ENCODE assay signal across 26 cellular contexts in genomic region chr4:101458914-101459313, GRCh38.
DNase-seq lines count a peak whose midpoint lies in the region; ATAC-seq lines count a peak whose summit lies in the region.
"Had no signal": no experiment of that assay in that cellular context is flagged by ENCODE, and none has a peak within 500 bp of the region (broad histone marks: within the 10 kb centered on the region; RNA-seq: fewer than 3 reads in every experiment).

No MANE protein-coding gene starts in this region.

- no peaks in the 10 kb centered on the region for H3K4me1 ChIP-seq in mesenchymal stem cell (ENCODE audit: control insufficient read depth, insufficient read depth, low read depth, low read length)
- H3K4me1 ChIP-seq: colonic mucosa, esophagus squamous epithelium, HAP-1, pancreas, Peyer's patch, sigmoid colon had no signal

- no peaks in the 10 kb centered on the region for H3K36me3 ChIP-seq in mesenchymal stem cell (ENCODE audit: control insufficient read depth in 1 of 2, insufficient read depth in 2 of 2, low read depth in 1 of 2, low read length in 2 of 2)
- H3K36me3 ChIP-seq: colonic mucosa, esophagus squamous epithelium, HAP-1, MG63, pancreas, Peyer's patch, sigmoid colon had no signal

- H3K23ac ChIP-seq in mesenchymal stem cell (ENCODE audit: low read length in 2 of 2) = no peak overlapping the region

- peaks cover 15% of the 10 kb centered on the region for H3K27me3 Mint-ChIP-seq in activated naive CD8-positive, alpha-beta T cell treated with anti-CD3 and anti-CD28 coated beads for 36 hours

- H3K36me3 Mint-ChIP-seq in activated naive CD8-positive, alpha-beta T cell treated with anti-CD3 and anti-CD28 coated beads for 36 hours = no peaks in the 10 kb centered on the region

- H2BK5ac ChIP-seq in mesenchymal stem cell (ENCODE audit: low read depth, low read length, poor library complexity, severe bottlenecking) = no peak overlapping the region

- H2AK5ac ChIP-seq in mesenchymal stem cell (ENCODE audit: low read length, severe bottlenecking) = no peak overlapping the region

- H3K9me3 ChIP-seq in mesenchymal stem cell (ENCODE audit: control insufficient read depth, low read length) = peaks cover 7% of the 10 kb centered on the region
- H3K9me3 ChIP-seq: colonic mucosa, HAP-1, MG63, pancreas, Peyer's patch had no signal

- peak overlapping the region in 1 of 2 experiments; percentile 29 for H3K18ac ChIP-seq in mesenchymal stem cell (ENCODE audit: low read depth in 1 of 2, low read length in 2 of 2)

- no peak overlapping the region for H4K91ac ChIP-seq in mesenchymal stem cell (ENCODE audit: low read length)

- H3K9ac ChIP-seq in mesenchymal stem cell (ENCODE audit: low read length) = no peak overlapping the region

- no peak overlapping the region for H2BK120ac ChIP-seq in mesenchymal stem cell (ENCODE audit: low read depth, low read length)

- H2BK15ac ChIP-seq in mesenchymal stem cell (ENCODE audit: low read depth, poor library complexity, severe bottlenecking) = no peak overlapping the region

- no peak overlapping the region for H3K4me3 ChIP-seq in mesenchymal stem cell (ENCODE audit: insufficient read depth in 1 of 2, low read depth in 1 of 2, low read length in 2 of 2)
- H3K4me3 ChIP-seq: colonic mucosa, esophagus squamous epithelium, HAP-1, MG63, pancreas, Peyer's patch, sigmoid colon had no signal

- no peak overlapping the region for H2AFZ ChIP-seq in mesenchymal stem cell (ENCODE audit: low read depth, low read length)

- H3K4me1 Mint-ChIP-seq in activated naive CD8-positive, alpha-beta T cell treated with anti-CD3 and anti-CD28 coated beads for 36 hours = no peaks in the 10 kb centered on the region
- H3K4me1 Mint-ChIP-seq: endodermal cell, WTC11 had no signal

- H3K4me2 ChIP-seq in mesenchymal stem cell (ENCODE audit: low read length, poor library complexity, severe bottlenecking) = no peak overlapping the region

- no peak overlapping the region for H4K8ac ChIP-seq in mesenchymal stem cell (ENCODE audit: low read length)

- no peak overlapping the region for H3K27ac Mint-ChIP-seq in activated naive CD8-positive, alpha-beta T cell treated with anti-CD3 and anti-CD28 coated beads for 36 hours
- H3K27ac Mint-ChIP-seq: activated T-helper 2 cell treated with anti-CD3 and anti-CD28 coated beads, Interferon-gamma antibody, Interleukin-2, Interleukin-4, amounts not matched to agents 10 μg/mL and 5 μg/mL and 100 μg/mL, durations not matched to agents 14 hours and 24 hours and 36 hours; CD4-positive, alpha-beta T cell; endodermal cell; natural killer cell treated with Interleukin-12 subunit alpha and Interleukin-12 subunit beta and Interleukin-15 and Interleukin-18, amount 100 ng/mL, for 72 hours; WTC11 had no signal

- no peak overlapping the region for H3K4ac ChIP-seq in mesenchymal stem cell (ENCODE audit: low read depth in 1 of 2, low read length in 2 of 2)

- H3K9me3 Mint-ChIP-seq in activated naive CD8-positive, alpha-beta T cell treated with anti-CD3 and anti-CD28 coated beads for 36 hours = peaks cover 9% of the 10 kb centered on the region
- H3K9me3 Mint-ChIP-seq: activated T-helper 2 cell treated with anti-CD3 and anti-CD28 coated beads, Interferon-gamma antibody, Interleukin-2, Interleukin-4, amounts not matched to agents 10 μg/mL and 5 μg/mL and 100 μg/mL, durations not matched to agents 14 hours and 24 hours and 36 hours had no signal

- DNase-seq in CD1c-positive myeloid dendritic cell (ENCODE audit: extremely low spot score) = peak; percentile 30
- DNase-seq in MV-4-11 (lab: John Stamatoyannopoulos, UW) = peak; percentile 87
- peak; percentile 47 for DNase-seq in amniotic epithelial cell (ENCODE audit: low read depth)
- peak; percentile 77 for DNase-seq in mesenchymal stem cell
- no peak for DNase-seq in activated naive CD8-positive, alpha-beta T cell treated with anti-CD3 and anti-CD28 coated beads for 36 hours
- DNase-seq in A172 (ENCODE audit: low spot score) = no peak
- DNase-seq: activated CD4-positive, alpha-beta T cell treated with anti-CD3 and anti-CD28 coated beads, Interleukin-2, amount 50 U/mL, for 4 hours; activated CD8-positive, alpha-beta memory T cell treated with anti-CD3 and anti-CD28 coated beads, Interleukin-2, amount 50 U/mL, for 48 hours; CD4-positive, alpha-beta T cell; colonic mucosa; endodermal cell; esophagus squamous epithelium; head of caudate nucleus; MG63; midbrain; NCI-H187; NCI-H82; pancreas; Peyer's patch; sigmoid colon had no signal

- H3K79me1 ChIP-seq in mesenchymal stem cell (replicated peaks; ENCODE audit: low read length, poor library complexity, severe bottlenecking) = no peaks in the 10 kb centered on the region

- no peak for ATAC-seq in GM18867 (IDR thresholded peaks at IDR 0.05; ENCODE audit: unreplicated experiment)
- ATAC-seq in HG03039 (IDR thresholded peaks at IDR 0.05; ENCODE audit: unreplicated experiment) = no peak
- ATAC-seq: natural killer cell treated with Interleukin-12 subunit alpha and Interleukin-12 subunit beta and Interleukin-15 and Interleukin-18, amount 100 ng/mL, for 72 hours; WTC11 had no signal

- peak overlapping the region in 1 of 2 experiments; percentile 34 for H2BK12ac ChIP-seq in mesenchymal stem cell (ENCODE audit: low read length in 2 of 2)

- no peak overlapping the region for H3K14ac ChIP-seq in mesenchymal stem cell (ENCODE audit: low read length in 2 of 2)

- no peak overlapping the region for H3K4me3 Mint-ChIP-seq in activated naive CD8-positive, alpha-beta T cell treated with anti-CD3 and anti-CD28 coated beads for 36 hours
- H3K4me3 Mint-ChIP-seq: CD4-positive, alpha-beta T cell; endodermal cell; natural killer cell treated with Interleukin-12 subunit alpha and Interleukin-12 subunit beta and Interleukin-15 and Interleukin-18, amount 100 ng/mL, for 72 hours; WTC11 had no signal

- no peak overlapping the region for H3K27ac ChIP-seq in mesenchymal stem cell (ENCODE audit: low read length, poor library complexity, severe bottlenecking)
- H3K27ac ChIP-seq: colonic mucosa, esophagus squamous epithelium, pancreas, Peyer's patch, sigmoid colon had no signal

- no peaks in the 10 kb centered on the region for H3K27me3 ChIP-seq in mesenchymal stem cell (ENCODE audit: control insufficient read depth in 1 of 2, insufficient read depth in 1 of 2, low read length in 2 of 2)
- H3K27me3 ChIP-seq: colonic mucosa, esophagus squamous epithelium, MG63, pancreas, Peyer's patch, sigmoid colon had no signal

Comparison
In these comparisons a context has a peak if more than half of its experiments do, and no peak if none do; other contexts are left out.
1. DNase-seq: peak in CD1c-positive myeloid dendritic cell (single experiment), MV-4-11 (single experiment), amniotic epithelial cell (single experiment) and mesenchymal stem cell (single experiment); none in activated naive CD8-positive, alpha-beta T cell treated with anti-CD3 and anti-CD28 coated beads for 36 hours (single experiment) and A172 (single experiment).